ENCODE assay signal across 8 cellular contexts in the genomic region with DNA sequence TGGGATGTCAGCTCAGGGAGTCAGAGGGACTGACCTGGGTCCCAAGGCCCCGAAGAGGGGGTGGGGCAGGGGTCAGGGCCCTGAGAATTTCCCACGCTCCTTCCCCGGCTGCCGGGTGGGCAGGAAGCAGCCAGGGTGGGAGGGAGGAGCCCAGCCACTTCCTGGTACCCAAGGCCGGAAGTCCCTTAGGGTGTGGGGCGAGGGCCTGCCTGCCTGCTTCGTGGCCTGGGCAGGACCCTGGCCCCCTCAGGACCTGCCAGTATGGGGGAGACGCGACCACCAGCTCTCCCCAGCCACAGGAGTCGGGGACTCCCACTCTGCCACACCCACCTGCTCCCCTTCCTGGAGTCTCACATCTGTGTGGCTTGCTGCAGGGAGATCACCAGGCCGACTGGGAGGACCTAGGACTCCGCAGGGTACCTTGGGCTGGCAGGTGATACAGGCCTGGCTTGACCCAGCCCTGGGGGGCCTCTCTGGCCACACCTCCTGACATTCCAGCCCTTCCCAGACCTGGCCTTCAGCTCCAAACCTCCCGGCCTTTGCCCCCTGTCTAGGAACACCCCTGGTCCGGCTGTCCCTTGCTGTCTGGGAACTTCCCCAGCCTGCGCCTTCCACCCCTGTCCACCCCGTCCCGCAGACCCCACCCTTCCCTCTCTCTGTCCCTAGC.
DNase-seq lines count a peak whose midpoint lies in the region; ATAC-seq, FAIRE-seq and TF ChIP-seq lines count a peak whose summit lies in the region.

No MANE protein-coding gene starts in this region.

- ATAC-seq in GM18505 (IDR thresholded peaks at IDR 0.05; ENCODE audit: unreplicated experiment) (peak; percentile 25), HG03378 (IDR thresholded peaks at IDR 0.05; ENCODE audit: unreplicated experiment) (peak; percentile 30), GM18858 (IDR thresholded peaks at IDR 0.05; ENCODE audit: unreplicated experiment) (no peak)

- DNase-seq in T-helper 1 cell (peak; percentile 59 to 85 (median 64)), brain microvascular endothelial cell (no peak), HTR-8/SVneo (ENCODE audit: insufficient read length, low spot score) (no peak)
- peak; percentile 83 for DNase-seq in stimulated activated CD8-positive, alpha-beta memory T cell treated with anti-CD3 and anti-CD28 coated beads, Interleukin-4, amount 100 ng/mL, for 48 hours

- peak overlapping the region; percentile 5 for H3K27ac ChIP-seq in brain microvascular endothelial cell
- H3K27ac ChIP-seq in layer of hippocampus (ENCODE audit: low read depth, low read length): peak overlapping the region; percentile 96

- peaks cover 39% of the 10 kb centered on the region for H3K36me3 ChIP-seq in brain microvascular endothelial cell (replicated peaks)

- in situ Hi-C loops in brain microvascular endothelial cell (cut with HindIII; ENCODE audit: low pct_ligation_motif_present, low sequenced_read_pairs): no loop called here

- peak; percentile 85 for TF ChIP-seq POLR2A in GM18505 (IDR thresholded peaks at IDR 0.05; ENCODE audit: borderline replicate concordance, extremely low read depth, insufficient read depth, insufficient read length)

- H3K27me3 ChIP-seq in brain microvascular endothelial cell (replicated peaks): no peaks in the 10 kb centered on the region
- H3K27me3 ChIP-seq in layer of hippocampus (ENCODE audit: control insufficient read depth, insufficient read depth, low read length): no peaks in the 10 kb centered on the region

- FAIRE-seq in HTR-8/SVneo (lab: Jason Lieb, UNC): no peak

- no peak for TF ChIP-seq CTCF in brain microvascular endothelial cell (IDR thresholded peaks at IDR 0.05; ENCODE audit: low read depth, low read length, missing control alignments)

- H3K4me3 ChIP-seq in brain microvascular endothelial cell (ENCODE audit: low read depth, low read length): no peak overlapping the region

Comparison
In these comparisons a context has a peak if more than half of its experiments do, and no peak if none do; other contexts are left out.
1. DNase-seq: peak in T-helper 1 cell (5 of 5) and stimulated activated CD8-positive, alpha-beta memory T cell treated with anti-CD3 and anti-CD28 coated beads, Interleukin-4, amount 100 ng/mL, for 48 hours (single experiment); none in brain microvascular endothelial cell (single experiment) and HTR-8/SVneo (single experiment).